8 cellular contexts compared by ENCODE assay signal in the genomic region with DNA sequence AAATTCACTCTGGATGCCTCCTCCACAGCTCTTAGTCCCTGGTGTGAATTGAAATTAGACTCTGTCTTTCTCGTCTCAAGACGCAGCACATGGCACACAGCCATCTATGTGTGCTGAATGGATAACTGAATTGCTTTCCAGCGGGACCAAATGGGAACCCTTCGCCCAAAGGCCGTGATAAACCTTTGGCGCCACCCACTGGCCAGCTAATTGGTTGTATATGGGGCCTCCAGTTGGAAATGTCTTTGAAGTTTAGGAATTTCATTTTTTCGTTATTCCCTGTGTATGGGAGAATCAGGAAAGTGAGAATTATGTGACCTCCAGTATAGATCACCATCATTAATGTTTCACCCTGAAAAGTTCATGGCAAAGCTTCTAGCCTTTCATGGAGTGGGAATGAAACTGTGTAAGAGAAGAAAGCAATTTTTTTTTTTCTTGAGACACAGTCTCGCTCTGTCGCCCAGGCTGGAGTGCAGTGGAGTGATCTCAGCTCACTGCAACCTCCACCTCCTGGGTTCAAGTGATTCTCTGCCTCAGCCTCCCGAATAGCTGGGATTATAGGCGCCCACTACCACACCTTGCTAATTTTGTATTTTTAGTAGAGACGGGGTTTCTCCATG. TPM values are rescaled to one million over a fixed set of nuclear protein-coding genes. Genes with fewer than 3 reads are reported as not detected.
DNase-seq lines count a peak whose midpoint lies in the region; ATAC-seq, FAIRE-seq and TF ChIP-seq lines count a peak whose summit lies in the region.

No MANE protein-coding gene starts in this region.

- H3K4me3 Mint-ChIP-seq in activated naive CD4-positive, alpha-beta T cell treated with anti-CD3 and anti-CD28 coated beads, Interleukin-2, amount 50 U/mL, for 24 hours, result no peak overlapping the region
- peak overlapping the region; percentile 84 for H3K4me3 Mint-ChIP-seq in glutamatergic neuron (ENCODE audit: unreplicated experiment)

- TF ChIP-seq CTCF in glutamatergic neuron (IDR thresholded peaks at IDR 0.05; ENCODE audit: partially characterized antibody, unreplicated experiment) (peak; percentile 69), pancreas (IDR thresholded peaks at IDR 0.05) (peak; percentile 37 to 69 (median 61)), tibial nerve (IDR thresholded peaks at IDR 0.05) (peak; percentile 70 to 84 (median 79))

- H3K27ac Mint-ChIP-seq in activated naive CD4-positive, alpha-beta T cell treated with anti-CD3 and anti-CD28 coated beads, Interleukin-2, amount 50 U/mL, for 24 hours, result peak overlapping the region; percentile 85
- H3K27ac Mint-ChIP-seq in glutamatergic neuron (ENCODE audit: unreplicated experiment), result peak overlapping the region; percentile 79

- no peaks in the 10 kb centered on the region for H3K9me3 Mint-ChIP-seq in activated naive CD4-positive, alpha-beta T cell treated with anti-CD3 and anti-CD28 coated beads, Interleukin-2, amount 50 U/mL, for 24 hours
- no peaks in the 10 kb centered on the region for H3K9me3 Mint-ChIP-seq in glutamatergic neuron (ENCODE audit: unreplicated experiment)

- H3K27ac ChIP-seq in SJSA1 (no peak overlapping the region), pancreas (no peak overlapping the region), tibial nerve (no peak overlapping the region)

- intact Hi-C loops in pancreas (cut with DNase I), result loop anchor here in 1 of 3 donors (5.0 kb wide), 1 partner anchor 49 kb away; no protein-coding TSS in a partner anchor

- H3K27me3 ChIP-seq in SJSA1 (replicated peaks), result no peaks in the 10 kb centered on the region
- H3K27me3 ChIP-seq in pancreas, result no peaks in the 10 kb centered on the region
- no peaks in the 10 kb centered on the region for H3K27me3 ChIP-seq in tibial nerve

- H3K27me3 Mint-ChIP-seq in activated naive CD4-positive, alpha-beta T cell treated with anti-CD3 and anti-CD28 coated beads, Interleukin-2, amount 50 U/mL, for 24 hours, result no peaks in the 10 kb centered on the region
- H3K27me3 Mint-ChIP-seq in glutamatergic neuron (ENCODE audit: unreplicated experiment), result peaks cover 3% of the 10 kb centered on the region

- H3K36me3 Mint-ChIP-seq in activated naive CD4-positive, alpha-beta T cell treated with anti-CD3 and anti-CD28 coated beads, Interleukin-2, amount 50 U/mL, for 24 hours, result no peaks in the 10 kb centered on the region
- peaks cover 7% of the 10 kb centered on the region for H3K36me3 Mint-ChIP-seq in glutamatergic neuron (ENCODE audit: unreplicated experiment)

- peaks cover 7% of the 10 kb centered on the region for H3K4me1 ChIP-seq in SJSA1 (replicated peaks)
- no peaks in the 10 kb centered on the region for H3K4me1 ChIP-seq in pancreas
- peaks cover 0 to 9% (median 0%) of the 10 kb centered on the region in 4 donors for H3K4me1 ChIP-seq in tibial nerve

- peak; percentile 80 for DNase-seq in EL
- DNase-seq in M059J (ENCODE audit: low read depth), result peak; percentile 70
- DNase-seq in SJSA1 (ENCODE audit: low read depth in 1 of 2, low spot score in 2 of 2), result peak; percentile 51 to 69
- peak; percentile 90 for DNase-seq in glutamatergic neuron
- peak; percentile 69 to 92 (median 84) for DNase-seq in pancreas
- DNase-seq in tibial nerve (ENCODE audit: low spot score in 2 of 2), result peak; percentile 85 to 96

- WGBS in pancreas, 2 donors, result 30 to 32% methylated on average over 12 of the region's 12 CpGs
- 28 to 30% methylated on average over 12 of the region's 12 CpGs for WGBS in tibial nerve, 2 donors

- no peak for TF ChIP-seq POLR2A in tibial nerve (IDR thresholded peaks at IDR 0.05)

- H3K4me1 Mint-ChIP-seq in activated naive CD4-positive, alpha-beta T cell treated with anti-CD3 and anti-CD28 coated beads, Interleukin-2, amount 50 U/mL, for 24 hours, result peaks cover 6% of the 10 kb centered on the region
- peaks cover 18% of the 10 kb centered on the region for H3K4me1 Mint-ChIP-seq in glutamatergic neuron (ENCODE audit: low read depth, unreplicated experiment)

- peak in 1 of 2 donors; percentile 24 for TF ChIP-seq EP300 in tibial nerve (IDR thresholded peaks at IDR 0.05)

- H3K36me3 ChIP-seq in SJSA1 (no peaks in the 10 kb centered on the region), pancreas (no peaks in the 10 kb centered on the region), tibial nerve (peaks cover 0 to 18% (median 0%) of the 10 kb centered on the region in 3 donors)

- ATAC-seq in pancreas (peak; percentile 91 to 95 (median 94)), HG03196 (IDR thresholded peaks at IDR 0.05; ENCODE audit: unreplicated experiment) (no peak)

- no peaks in the 10 kb centered on the region for H3K9me3 ChIP-seq in SJSA1 (replicated peaks)
- H3K9me3 ChIP-seq in pancreas, result no peaks in the 10 kb centered on the region
- H3K9me3 ChIP-seq in tibial nerve, result no peaks in the 10 kb centered on the region

- FAIRE-seq in pancreas (lab: Jason Lieb, UNC), result peak; percentile 68

- H3K4me3 ChIP-seq in SJSA1 (no peak overlapping the region), pancreas (no peak overlapping the region), tibial nerve (no peak overlapping the region)

RNA-seq across cellular contexts. Expression of gene HSP90AA1, which starts 9.8 kb away (rescaled TPM):
- total RNA-seq in M059J (2014; rRNA removed; shearing (Covaris generic)), result 355 and 816 TPM in 2 replicates
- 367 and 670 TPM in 2 replicates for total RNA-seq in SJSA1 (2014; rRNA removed; shearing (Covaris generic))
- 610 TPM for total RNA-seq in glutamatergic neuron (ENCODE audit: unreplicated experiment)
- total RNA-seq in pancreas, result 100 to 1,000 TPM; 106 to 393 (median 136) TPM
- polyA plus RNA-seq in pancreas, result 100 to 1,000 TPM; 106 to 203 TPM
- 100 to 1,000 TPM; 185 to 396 (median 265) TPM for total RNA-seq in tibial nerve

RNA-seq across cellular contexts. Expression of gene WDR20, which starts 43.0 kb away (rescaled TPM):
- 7.9 and 13.3 TPM in 2 replicates for total RNA-seq in M059J (2014; rRNA removed; shearing (Covaris generic))
- 14.6 and 19.3 TPM in 2 replicates for total RNA-seq in SJSA1 (2014; rRNA removed; shearing (Covaris generic))
- total RNA-seq in glutamatergic neuron (ENCODE audit: unreplicated experiment) (38.1 TPM), pancreas (10 to 100 TPM; 11.7 to 19.5 (median 14.9) TPM), tibial nerve (10 to 100 TPM; 15.0 to 26.7 (median 18.3) TPM)
- 10 to 100 TPM in 1 of 2 donors, 1 to 10 TPM in 1; 7.4 to 10.6 TPM for polyA plus RNA-seq in pancreas
